1 cellular context compared by ENCODE assay signal in the genomic region with DNA sequence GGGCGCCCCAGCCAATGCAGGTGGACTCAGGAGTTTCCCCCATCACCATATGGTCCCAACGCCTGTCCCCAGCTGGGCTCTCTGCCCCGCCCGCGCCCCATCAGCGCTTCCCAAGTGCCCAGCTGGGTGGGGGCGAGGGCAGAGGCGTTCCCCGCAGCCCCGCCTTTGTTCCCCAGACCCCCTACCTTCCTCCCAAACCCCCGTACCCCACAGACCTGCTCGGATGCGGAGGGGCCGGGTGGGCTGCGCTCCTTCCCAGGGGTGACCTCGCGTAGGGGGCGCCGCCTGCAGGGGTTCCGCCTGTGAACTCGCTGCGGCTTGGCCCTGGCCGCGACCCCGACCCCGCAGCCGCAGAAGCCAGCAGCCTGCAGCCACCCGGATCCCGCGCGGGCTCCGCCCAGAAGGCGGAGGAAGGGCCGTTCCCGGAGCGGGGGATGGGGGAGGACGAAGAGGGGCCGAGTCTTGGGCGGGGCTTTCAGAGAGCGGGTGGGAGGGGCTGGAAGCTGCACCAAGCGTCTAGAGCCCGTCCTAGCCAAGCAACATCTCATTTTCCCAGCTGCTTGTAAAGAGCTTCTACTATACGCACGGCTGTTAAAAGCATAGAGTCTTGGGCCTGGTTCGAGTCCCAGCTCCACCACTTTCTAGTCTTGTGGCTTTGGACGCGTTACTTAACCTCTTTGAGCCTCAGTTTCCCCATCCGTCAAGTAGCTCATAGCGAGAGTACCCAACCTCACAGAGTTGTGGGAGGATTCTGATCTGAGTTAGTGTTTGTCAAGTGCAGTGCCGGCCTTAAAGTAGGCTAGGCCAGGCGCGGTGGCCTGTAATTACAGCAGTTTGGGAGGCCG.
TF ChIP-seq lines count a peak whose summit lies in the region.

RAB3D (minus strand) TSS at position 404 of the 845 bp plus-strand sequence. CDS start 2,258 bp downstream, outside the sequence.

TF ChIP-seq in WTC11, 78 proteins besides CTCF, POLR2A, EP300 and RAD21 (continued from another document):
- TF ChIP-seq AR (CRISPR knock-in tag; IDR thresholded peaks at IDR 0.05), result no peak
- TF ChIP-seq GABPB1 (CRISPR knock-in tag; IDR thresholded peaks at IDR 0.05), result 0 out of 2 replicates have a peak, but pooled peaks have one; percentile 31
- no peak for TF ChIP-seq ERG (CRISPR knock-in tag; IDR thresholded peaks at IDR 0.05)
- TF ChIP-seq ETV6 (CRISPR knock-in tag; IDR thresholded peaks at IDR 0.05), result peak; percentile 54; the same call in 1 of the 2 replicates
- TF ChIP-seq FOXJ3 (CRISPR knock-in tag; IDR thresholded peaks at IDR 0.05; ENCODE audit: borderline replicate concordance), result no peak
- peak; percentile 47; the same call in 1 of the 2 replicates for TF ChIP-seq FOXK1 (CRISPR knock-in tag; IDR thresholded peaks at IDR 0.05)
- TF ChIP-seq ZNF263 (CRISPR knock-in tag; IDR thresholded peaks at IDR 0.05; ENCODE audit: low read depth), result no peak
- 0 out of 2 replicates have a peak, but pooled peaks have one; percentile 58 for TF ChIP-seq RELA (CRISPR knock-in tag; IDR thresholded peaks at IDR 0.05; ENCODE audit: borderline replicate concordance)
- no peak for TF ChIP-seq E2F5 (CRISPR knock-in tag; IDR thresholded peaks at IDR 0.05)
- TF ChIP-seq ZSCAN18 (CRISPR knock-in tag; IDR thresholded peaks at IDR 0.05), result no peak
- TF ChIP-seq FOXP1 (CRISPR knock-in tag; IDR thresholded peaks at IDR 0.05; ENCODE audit: borderline replicate concordance), result no peak
- TF ChIP-seq ZBTB21 (CRISPR knock-in tag; IDR thresholded peaks at IDR 0.05; ENCODE audit: borderline replicate concordance), result no peak
- no peak for TF ChIP-seq ATF6 (CRISPR knock-in tag; IDR thresholded peaks at IDR 0.05)
- TF ChIP-seq KAT7 (CRISPR knock-in tag; IDR thresholded peaks at IDR 0.05; ENCODE audit: borderline replicate concordance), result no peak
- TF ChIP-seq HMGA2 (CRISPR knock-in tag; IDR thresholded peaks at IDR 0.05), result no peak
- TF ChIP-seq TP53 (CRISPR knock-in tag; IDR thresholded peaks at IDR 0.05), result no peak
- TF ChIP-seq ZNF219 (CRISPR knock-in tag; IDR thresholded peaks at IDR 0.05; ENCODE audit: borderline replicate concordance), result no peak
- peak; percentile 92 for TF ChIP-seq SP1 (CRISPR knock-in tag; conservative IDR thresholded peaks at IDR 0.05)
